Comparison of ENCODE assay signal across 16 cellular contexts in the genomic region with DNA sequence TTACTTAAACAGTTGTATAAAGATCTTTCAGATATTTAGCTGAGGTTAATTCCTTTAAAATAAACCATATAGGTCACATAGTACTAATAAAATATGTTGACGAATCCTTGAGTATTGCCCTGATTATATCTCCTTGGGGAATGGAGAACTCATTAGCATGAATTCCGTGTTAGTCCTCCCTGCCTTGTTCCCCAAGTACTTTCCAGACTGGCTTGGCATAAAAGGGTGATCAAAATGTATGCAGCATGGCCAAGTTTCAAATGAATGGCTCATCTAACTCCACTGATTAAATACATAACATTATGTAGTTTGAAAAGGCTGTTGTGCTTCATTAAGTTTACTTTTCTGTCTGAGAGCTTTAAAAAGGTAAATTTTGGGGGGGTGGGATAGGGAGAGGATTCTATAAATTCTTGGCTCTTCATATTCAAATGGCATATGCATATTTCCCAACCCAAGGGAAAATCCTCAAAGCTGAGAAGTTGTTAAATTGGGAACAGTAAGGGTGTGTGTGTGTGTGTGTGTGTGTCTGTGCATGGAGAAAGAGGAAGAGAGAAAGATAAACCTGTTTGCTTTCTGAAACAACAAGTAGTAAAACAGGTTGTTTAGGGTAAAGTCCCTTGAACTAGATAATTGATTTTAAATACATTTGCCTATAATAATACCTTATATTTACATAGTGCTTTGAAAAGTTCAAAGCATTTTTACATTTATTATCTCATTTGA. TPM values are rescaled to one million over a fixed set of nuclear protein-coding genes. Genes with fewer than 3 reads are reported as not detected.
DNase-seq lines count a peak whose midpoint lies in the region; ATAC-seq and TF ChIP-seq lines count a peak whose summit lies in the region.
"Had no signal": no experiment of that assay in that cellular context is flagged by ENCODE, and none has a peak within 500 bp of the region (broad histone marks: within the 10 kb centered on the region; RNA-seq: fewer than 3 reads in every experiment).

No MANE protein-coding gene starts in this region.

- no peaks in the 10 kb centered on the region for H3K27me3 ChIP-seq in HAP-1 (ENCODE audit: low read depth)
- no peaks in the 10 kb centered on the region for H3K27me3 ChIP-seq in layer of hippocampus (ENCODE audit: control insufficient read depth, insufficient read depth, low read length)
- H3K27me3 ChIP-seq in foreskin keratinocyte = no peaks in the 10 kb centered on the region
- H3K27me3 ChIP-seq: body of pancreas had no signal

- peak overlapping the region; percentile 0; the same call in 1 of the 2 replicates for H3K4me3 ChIP-seq in HAP-1
- H3K4me3 ChIP-seq: body of pancreas, prostate gland had no signal

- no peaks in the 10 kb centered on the region for H3K36me3 ChIP-seq in HAP-1 (replicated peaks)
- H3K36me3 ChIP-seq: prostate gland had no signal

- H3K9me3 Mint-ChIP-seq in immature natural killer cell = no peaks in the 10 kb centered on the region
- H3K9me3 Mint-ChIP-seq: activated T-helper 17 cell treated with anti-CD3 and anti-CD28 coated beads, Interleukin-2, amount 50 U/mL, for 72 hours had no signal

- no peaks in the 10 kb centered on the region for H3K4me1 Mint-ChIP-seq in immature natural killer cell

- H3K9me3 ChIP-seq in HAP-1 = no peaks in the 10 kb centered on the region
- H3K9me3 ChIP-seq: body of pancreas, prostate gland had no signal

- peak overlapping the region; percentile 75 for H3K27ac ChIP-seq in 22Rv1
- H3K27ac ChIP-seq in VCaP = peak overlapping the region; percentile 84
- peak overlapping the region; percentile 53 for H3K27ac ChIP-seq in layer of hippocampus (ENCODE audit: low read depth, low read length)
- H3K27ac ChIP-seq in foreskin keratinocyte = no peak overlapping the region
- H3K27ac ChIP-seq: KMS-11 had no signal

- no peak overlapping the region for H3K27ac Mint-ChIP-seq in immature natural killer cell
- H3K27ac Mint-ChIP-seq: activated CD4-positive, alpha-beta T cell treated with anti-CD3 and anti-CD28 coated beads, Interleukin-2, amount 10 ng/mL, durations not matched to agents 24 days and 14 days; activated T-helper 17 cell treated with anti-CD3 and anti-CD28 coated beads, Interleukin-2, amount 50 U/mL, for 72 hours had no signal

- TF ChIP-seq CTCF in 22Rv1 (IDR thresholded peaks at IDR 0.05) = no peak
- no peak for TF ChIP-seq CTCF in VCaP (conservative IDR thresholded peaks at IDR 0.05)
- TF ChIP-seq CTCF in foreskin keratinocyte (conservative IDR thresholded peaks at IDR 0.05) = no peak

- H3K4me3 Mint-ChIP-seq in immature natural killer cell = no peak overlapping the region
- H3K4me3 Mint-ChIP-seq: activated CD4-positive, alpha-beta T cell treated with anti-CD3 and anti-CD28 coated beads, Interleukin-2, amount 10 ng/mL, durations not matched to agents 24 days and 14 days; activated T-helper 17 cell treated with anti-CD3 and anti-CD28 coated beads, Interleukin-2, amount 50 U/mL, for 72 hours had no signal

- DNase-seq in HAP-1 (ENCODE audit: low spot score in 2 of 2) = peak; percentile 69 to 99
- no peak for DNase-seq in immature natural killer cell
- DNase-seq in SHP77 (lab: John Stamatoyannopoulos, UW) = no peak
- DNase-seq in foreskin keratinocyte = no peak
- no peak for DNase-seq in effector CD8-positive, alpha-beta T cell (lab: John Stamatoyannopoulos, UW)
- DNase-seq: activated CD4-positive, alpha-beta T cell treated with anti-CD3 and anti-CD28 coated beads, Interleukin-2, amount 10 ng/mL, durations not matched to agents 24 days and 14 days; body of pancreas; mesenchymal stem cell; NCI-H2081; stimulated activated CD4-positive, alpha-beta T cell treated with anti-CD3 and anti-CD28 coated beads, Interleukin-1b, Interleukin-23, amount 100 ng/mL, for 48 hours had no signal

- H3K27me3 Mint-ChIP-seq in immature natural killer cell (ENCODE audit: low read depth in 3 of 3) = peaks cover 0 to 4% (median 3%) of the 10 kb centered on the region in 3 donors
- H3K27me3 Mint-ChIP-seq: activated T-helper 17 cell treated with anti-CD3 and anti-CD28 coated beads, Interleukin-2, amount 50 U/mL, for 72 hours had no signal

- H3K4me1 ChIP-seq in HAP-1 (peaks cover 53% of the 10 kb centered on the region), foreskin keratinocyte (peaks cover 8% of the 10 kb centered on the region)

- no peak for ATAC-seq in foreskin keratinocyte
- ATAC-seq: activated T-helper 17 cell treated with anti-CD3 and anti-CD28 coated beads, Interleukin-2, amount 50 U/mL, for 72 hours; body of pancreas had no signal

- in situ Hi-C loops in HAP-1 (cut with MboI; ENCODE audit: low sequenced_read_pairs) = no loop called here

- no peaks in the 10 kb centered on the region for H3K36me3 Mint-ChIP-seq in immature natural killer cell

RNA-seq across cellular contexts. Expression of gene ADD3, which starts 4.8 kb away (rescaled TPM):
- polyA plus RNA-seq in immature natural killer cell (100 to 1,000 TPM; 336 to 513 (median 447) TPM), foreskin keratinocyte (5.6 and 7.1 TPM in 2 replicates)
- total RNA-seq in foreskin keratinocyte = 30.2 and 30.3 TPM in 2 replicates

Comparison
In these comparisons a context has a peak if more than half of its experiments do, and no peak if none do; other contexts are left out.
1. DNase-seq: peak in HAP-1 (2 of 2); none in immature natural killer cell (0 of 3), SHP77 (0 of 2), foreskin keratinocyte (0 of 2) and effector CD8-positive, alpha-beta T cell (single experiment).
2. RNA of gene ADD3, which starts 4.8 kb away (polyA plus RNA-seq): 336 to 513 TPM in immature natural killer cell; 5.6 to 7.1 TPM in foreskin keratinocyte; every median in the first group is over 10 times any median in the second.